In genomic region chr5:148268556-148268955, GRCh38 we compare ENCODE assay signal across 14 cellular contexts. TPM values are rescaled to one million over a fixed set of nuclear protein-coding genes. Genes with fewer than 3 reads are reported as not detected.
A peak's percentile ranks its signal among the peaks of the same experiment; 100 is the strongest.
DNase-seq lines count a peak whose midpoint lies in the region; ATAC-seq and TF ChIP-seq lines count a peak whose summit lies in the region.
"Had no signal": no experiment of that assay in that cellular context is flagged by ENCODE, and none has a peak within 500 bp of the region (broad histone marks: within the 10 kb centered on the region; RNA-seq: fewer than 3 reads in every experiment).

Gene SPINK13, plus strand, starts transcription at chr5:148268794. Its CDS starts 1,279 bp downstream, at chr5:148270073.

- no peak within 1 kb of the TSS for H3K4me3 Mint-ChIP-seq in nephron progenitor cell
- no peak within 1 kb of the TSS for H3K4me3 Mint-ChIP-seq in naive thymus-derived CD8-positive, alpha-beta T cell
- H3K4me3 Mint-ChIP-seq: activated CD4-positive, alpha-beta T cell treated with anti-CD3 and anti-CD28 coated beads, Interleukin-2, amount 10 ng/mL, durations not matched to agents 7 days and 5 days; activated naive CD8-positive, alpha-beta T cell had no signal

- H3K27me3 Mint-ChIP-seq in nephron progenitor cell (ENCODE audit: low read depth, poor library complexity), result no peaks in the 10 kb centered on the region
- peaks cover 0 to 15% (median 1%) of the 10 kb centered on the region in 5 donors for H3K27me3 Mint-ChIP-seq in naive thymus-derived CD8-positive, alpha-beta T cell
- H3K27me3 Mint-ChIP-seq: activated CD4-positive, alpha-beta T cell treated with anti-CD3 and anti-CD28 coated beads, Interleukin-2, amount 10 ng/mL, durations not matched to agents 7 days and 5 days had no signal

- no peak within 1 kb of the TSS for H3K27ac ChIP-seq in fibroblast of lung (ENCODE audit: insufficient read depth, low read length)
- H3K27ac ChIP-seq: SK-N-MC had no signal

- DNase-seq in H4 (ENCODE audit: low spot score) (peak; percentile 68), RPMI7951 (ENCODE audit: low read depth) (peak; percentile 70), fibroblast of lung (ENCODE audit: low read depth in 2 of 2) (peak; percentile 78 to 86), skeletal muscle cell (ENCODE audit: low read depth) (peak; percentile 17), nephron progenitor cell (no peak)
- no peak for DNase-seq in naive thymus-derived CD8-positive, alpha-beta T cell
- DNase-seq: activated CD4-positive, alpha-beta T cell treated with anti-CD3 and anti-CD28 coated beads, Interleukin-2, amount 10 ng/mL, durations not matched to agents 7 days and 5 days; DND-41; foreskin melanocyte; NCI-H2171; stimulated activated naive CD4-positive, alpha-beta T cell had no signal

- no peaks in the 10 kb centered on the region for H3K79me2 ChIP-seq in fibroblast of lung (ENCODE audit: control insufficient read depth, insufficient read depth, low read length)

- peaks cover 12% of the 10 kb centered on the region for H3K9me3 Mint-ChIP-seq in nephron progenitor cell
- H3K9me3 Mint-ChIP-seq in naive thymus-derived CD8-positive, alpha-beta T cell, result peaks cover 0 to 9% (median 1%) of the 10 kb centered on the region in 9 donors

- H3K4me2 ChIP-seq in fibroblast of lung (ENCODE audit: extremely low read depth, insufficient read depth, low read length), result no peak within 1 kb of the TSS

- no peaks in the 10 kb centered on the region for H3K36me3 ChIP-seq in fibroblast of lung (ENCODE audit: control insufficient read depth, insufficient read depth, low read length)

- H3K27ac Mint-ChIP-seq in nephron progenitor cell, result no peak within 1 kb of the TSS
- H3K27ac Mint-ChIP-seq in naive thymus-derived CD8-positive, alpha-beta T cell, result no peak within 1 kb of the TSS
- H3K27ac Mint-ChIP-seq: activated CD4-positive, alpha-beta T cell treated with anti-CD3 and anti-CD28 coated beads, Interleukin-2, amount 10 ng/mL, durations not matched to agents 7 days and 5 days; activated naive CD8-positive, alpha-beta T cell had no signal

- no peak for ATAC-seq in HG02623 (IDR thresholded peaks at IDR 0.05; ENCODE audit: unreplicated experiment)
- no peak for ATAC-seq in naive thymus-derived CD8-positive, alpha-beta T cell

- no peaks in the 10 kb centered on the region for H3K9me3 ChIP-seq in fibroblast of lung (ENCODE audit: control insufficient read depth, insufficient read depth, low read depth, low read length)

- H3K4me1 Mint-ChIP-seq in nephron progenitor cell, result no peaks in the 10 kb centered on the region
- no peaks in the 10 kb centered on the region for H3K4me1 Mint-ChIP-seq in naive thymus-derived CD8-positive, alpha-beta T cell
- H3K4me1 Mint-ChIP-seq: activated CD4-positive, alpha-beta T cell treated with anti-CD3 and anti-CD28 coated beads, Interleukin-2, amount 10 ng/mL, durations not matched to agents 7 days and 5 days had no signal

- POLR2A ChIA-PET in naive thymus-derived CD8-positive, alpha-beta T cell (lab: Charles Lee), result no interaction called here

- no peak within 1 kb of the TSS for H2AFZ ChIP-seq in fibroblast of lung (ENCODE audit: low read length)

- no peaks in the 10 kb centered on the region for H3K27me3 ChIP-seq in fibroblast of lung (ENCODE audit: control insufficient read depth, insufficient read depth, low read length)

- H3K9ac ChIP-seq in fibroblast of lung (ENCODE audit: insufficient read depth, low read length), result no peak within 1 kb of the TSS

- no peak within 1 kb of the TSS for H3K4me3 ChIP-seq in fibroblast of lung (replicated peaks in 1 of 4; ENCODE audit: control extremely low read depth in 1 of 4, insufficient read depth in 1 of 4, low read depth in 3 of 4, low read length in 4 of 4)
- H3K4me3 ChIP-seq in skeletal muscle cell (ENCODE audit: low read depth, low read length), result no peak within 1 kb of the TSS
- H3K4me3 ChIP-seq: SK-N-MC had no signal

- H3K4me1 ChIP-seq in fibroblast of lung (ENCODE audit: control insufficient read depth, extremely low read depth, insufficient read depth, low read length), result no peaks in the 10 kb centered on the region

- TF ChIP-seq CTCF in fibroblast of lung (conservative IDR thresholded peaks at IDR 0.05 in 1 of 2, IDR thresholded peaks at IDR 0.05 in 1 of 2; ENCODE audit: low read depth in 1 of 2, low read length in 2 of 2), result no peak
- TF ChIP-seq CTCF in nephron progenitor cell (IDR thresholded peaks at IDR 0.05), result no peak

- no peaks in the 10 kb centered on the region for H3K36me3 Mint-ChIP-seq in nephron progenitor cell (ENCODE audit: low read depth)
- no peaks in the 10 kb centered on the region for H3K36me3 Mint-ChIP-seq in naive thymus-derived CD8-positive, alpha-beta T cell
- H3K36me3 Mint-ChIP-seq: activated naive CD8-positive, alpha-beta T cell had no signal

- no peaks in the 10 kb centered on the region for H4K20me1 ChIP-seq in fibroblast of lung (ENCODE audit: control insufficient read depth, extremely low read depth, insufficient read depth, low read length)

RNA-seq across cellular contexts. Expression of gene SPINK13, which starts in this region (rescaled TPM):
- not detected in 2 replicates for total RNA-seq in H4 (2014; rRNA removed; shearing (Covaris generic))
- not detected in 2 replicates for total RNA-seq in RPMI7951 (2014; rRNA removed; shearing (Covaris generic))
- not detected in 2 replicates for total RNA-seq in fibroblast of lung
- not detected in 2 replicates for polyA plus RNA-seq in fibroblast of lung
- not detected in 2 replicates for polyA plus RNA-seq in fibroblast of lung (2012)
- polyA minus RNA-seq in fibroblast of lung (ENCODE audit: low replicate concordance), result not detected in 2 replicates
- total RNA-seq in naive thymus-derived CD8-positive, alpha-beta T cell, result not detected
- polyA plus RNA-seq in naive thymus-derived CD8-positive, alpha-beta T cell, result not detected
- total RNA-seq: activated CD4-positive, alpha-beta T cell treated with anti-CD3 and anti-CD28 coated beads, Interleukin-2, amount 10 ng/mL, durations not matched to agents 7 days and 5 days had no signal

Comparison
In these comparisons a context has a peak if more than half of its experiments do, and no peak if none do; other contexts are left out.
1. Peak in DNase-seq in H4; RNA of the gene not detected or under 1 TPM.
2. Peak in DNase-seq in RPMI7951; RNA of the gene not detected or under 1 TPM.
3. Peak in DNase-seq in fibroblast of lung; RNA of the gene not detected or under 1 TPM.